ENCODE assay signal across 9 cellular contexts in genomic region chr17:3207367-3207766, GRCh38. TPM values are rescaled to one million over a fixed set of nuclear protein-coding genes. Genes with fewer than 3 reads are reported as not detected.
"Had no signal": no experiment of that assay in that cellular context is flagged by ENCODE, and none has a peak within 500 bp of the region (broad histone marks: within the 10 kb centered on the region; RNA-seq: fewer than 3 reads in every experiment).

OR1A1 (plus strand) TSS chr17:3207667; CDS start chr17:3215621, 7,954 bp downstream.

- ATAC-seq: GM12878 had no signal

- DNase-seq: GDM1, GF-D8 had no signal

- FAIRE-seq: G401.6, GM12878, GM12891, GM12892, GM18507, GM19239 had no signal

- H3K4me3 ChIP-seq: GM12878 had no signal

RNA-seq across cellular contexts. Expression of gene OR1A1, which starts in this region (rescaled TPM):
- total RNA-seq: G401, GM12878 had no signal
- polyA plus RNA-seq: GM12878 had no signal
